15 cellular contexts compared by ENCODE assay signal in the genomic region with DNA sequence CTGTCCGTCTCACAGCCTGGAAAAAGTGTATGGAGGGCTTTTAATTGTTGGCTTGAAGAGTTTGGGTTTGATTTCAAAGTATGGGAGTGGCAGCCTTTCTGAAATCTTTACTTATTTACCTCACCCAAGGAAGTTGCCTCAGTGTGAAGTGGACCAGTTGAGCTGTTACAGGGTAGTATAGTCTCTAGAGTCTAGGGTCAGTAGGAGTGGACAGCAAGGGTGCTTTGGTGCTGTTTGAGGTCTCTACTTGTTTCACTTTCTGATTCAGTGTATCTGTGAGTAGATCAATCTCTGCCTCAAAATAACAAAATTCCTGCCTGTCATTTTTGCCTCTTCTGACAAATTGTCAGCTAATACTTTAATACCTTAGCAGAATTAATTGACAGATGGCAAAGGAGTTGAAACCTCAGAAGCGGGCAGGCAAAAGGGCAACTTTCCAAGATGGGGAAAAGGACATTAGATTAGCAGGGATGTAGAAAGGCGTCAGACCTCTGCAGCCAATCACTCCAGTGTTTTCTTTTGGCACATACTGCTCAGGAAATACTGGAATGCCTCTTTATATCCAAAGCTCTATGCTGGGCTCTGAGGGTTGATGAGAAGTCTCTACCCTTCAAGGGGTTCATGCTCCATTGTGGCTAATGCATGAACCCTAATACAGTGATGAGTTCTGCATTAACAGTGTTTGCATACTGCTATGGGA. TPM values are rescaled to one million over a fixed set of nuclear protein-coding genes. Genes with fewer than 3 reads are reported as not detected.
DNase-seq lines count a peak whose midpoint lies in the region; ATAC-seq and TF ChIP-seq lines count a peak whose summit lies in the region.
"Had no signal": no experiment of that assay in that cellular context is flagged by ENCODE, and none has a peak within 500 bp of the region (broad histone marks: within the 10 kb centered on the region; RNA-seq: fewer than 3 reads in every experiment).

No MANE protein-coding gene starts in this region.

- H3K4me3 Mint-ChIP-seq in nephron progenitor cell = no peak overlapping the region

- no peak for ATAC-seq in HG03280 (IDR thresholded peaks at IDR 0.05; ENCODE audit: unreplicated experiment)

- peaks cover 0 to 1% of the 10 kb centered on the region in 2 donors for H3K9me3 ChIP-seq in esophagus (ENCODE audit: control insufficient read depth in 2 of 2, insufficient read depth in 1 of 2, low read depth in 1 of 2, low read length in 1 of 2)
- H3K9me3 ChIP-seq: stomach had no signal

- H3K4me1 Mint-ChIP-seq in nephron progenitor cell = peaks cover 36% of the 10 kb centered on the region

- peaks cover 41% of the 10 kb centered on the region for H3K36me3 Mint-ChIP-seq in nephron progenitor cell (ENCODE audit: low read depth)

- peak overlapping the region; percentile 69 for H3K27ac Mint-ChIP-seq in nephron progenitor cell

- peaks cover 4 to 13% of the 10 kb centered on the region in 2 donors for H3K36me3 ChIP-seq in esophagus (ENCODE audit: control insufficient read depth in 2 of 2, insufficient read depth in 2 of 2, low read length in 1 of 2)

- no peaks in the 10 kb centered on the region for H3K27me3 ChIP-seq in esophagus (ENCODE audit: control insufficient read depth in 1 of 2, insufficient read depth in 2 of 2, low read length in 2 of 2)
- H3K27me3 ChIP-seq: stomach had no signal

- peak overlapping the region; percentile 5 to 30 for H3K4me3 ChIP-seq in esophagus (ENCODE audit: low read depth in 1 of 2, low read length in 2 of 2)
- H3K4me3 ChIP-seq: lung, stomach had no signal

- H3K27ac ChIP-seq in esophagus (ENCODE audit: low read depth in 2 of 2, low read length in 1 of 2) = peak overlapping the region in 1 of 2 donors; percentile 20
- H3K27ac ChIP-seq: stomach had no signal

- TF ChIP-seq CTCF in nephron progenitor cell (IDR thresholded peaks at IDR 0.05) = no peak

- peaks cover 2% of the 10 kb centered on the region for H3K27me3 Mint-ChIP-seq in nephron progenitor cell (ENCODE audit: low read depth, poor library complexity)
- H3K27me3 Mint-ChIP-seq: progenitor cell of endocrine pancreas had no signal

- no peaks in the 10 kb centered on the region for H3K9me3 Mint-ChIP-seq in nephron progenitor cell

- H3K4me1 ChIP-seq in esophagus (ENCODE audit: control insufficient read depth in 2 of 2, insufficient read depth in 2 of 2, low read length in 1 of 2) = peaks cover 0 to 3% of the 10 kb centered on the region in 2 donors

- intact Hi-C loops in posterior vena cava (cut with DNase I) = no loop called here

- 53 to 65% methylated on average over 3 of the region's 3 CpGs for WGBS in esophagus, 2 donors

- DNase-seq in DMS 273 (lab: John Stamatoyannopoulos, UW; ENCODE audit: unreplicated experiment) (peak; percentile 74), NCI-H524 (lab: John Stamatoyannopoulos, UW) (peak; percentile 51 to 83), nephron progenitor cell (no peak), NOMO-1 (lab: John Stamatoyannopoulos, UW; ENCODE audit: unreplicated experiment in 2 of 2) (no peak), posterior vena cava (ENCODE audit: low spot score) (no peak)
- DNase-seq: cerebellar nuclear complex; DMS53; MV-4-11; NCI-H2227 treated with DMSO at 0.1 percent for 48 hours; stimulated activated CD4-positive, alpha-beta T cell treated with anti-CD3 and anti-CD28 coated beads, Interleukin-2, amount 100 ng/mL, for 48 hours; stomach had no signal

RNA-seq across cellular contexts. Expression of a gene that starts 5.9 kb away (rescaled TPM):
- polyA plus RNA-seq in esophagus = 100 to 1,000 TPM in 1 of 2 donors, 10 to 100 TPM in 1; 74.1 to 147 TPM
- total RNA-seq in posterior vena cava = 10 to 100 TPM; 58.9 to 65.8 TPM

RNA-seq across cellular contexts. Expression of a gene that starts 44.3 kb away (rescaled TPM):
- 10 to 100 TPM; 19.4 to 27.4 TPM for polyA plus RNA-seq in esophagus
- total RNA-seq in posterior vena cava = 10 to 100 TPM; 20.5 to 28.8 TPM

Comparison
In these comparisons a context has a peak if more than half of its experiments do, and no peak if none do; other contexts are left out.
1. DNase-seq: peak in DMS 273 (single experiment) and NCI-H524 (2 of 2); none in nephron progenitor cell (single experiment), NOMO-1 (0 of 2) and posterior vena cava (single experiment).